Comparison of ENCODE assay signal across 27 cellular contexts in the genomic region with DNA sequence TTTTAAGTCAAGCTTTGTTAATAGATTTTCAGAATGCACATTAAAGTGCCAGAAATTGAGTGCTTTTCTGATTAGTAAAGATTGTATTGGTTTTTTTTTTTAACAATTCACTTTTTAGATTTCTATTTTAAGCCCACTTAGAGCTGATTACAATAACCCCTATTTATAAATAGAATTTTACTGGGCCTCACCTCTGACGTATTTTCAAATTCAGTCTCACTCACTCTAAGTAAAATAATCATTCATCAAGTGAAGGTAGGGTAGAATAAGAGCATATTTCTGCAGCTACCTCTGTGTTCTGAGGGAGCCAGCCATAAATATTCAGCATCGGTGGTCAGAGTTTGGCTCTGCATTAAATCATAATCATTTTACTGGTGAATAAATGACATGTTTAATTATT.
"Had no signal": no experiment of that assay in that cellular context is flagged by ENCODE, and none has a peak within 500 bp of the region (broad histone marks: within the 10 kb centered on the region; RNA-seq: fewer than 3 reads in every experiment).

No MANE protein-coding gene starts in this region.

- H3K4me3 ChIP-seq: hepatocyte, lung, mucosa of descending colon, pancreas, prostate gland, right lobe of liver, skin epidermis, stomach, thoracic aorta, tibial artery, upper lobe of right lung had no signal

- H3K27ac ChIP-seq: hepatocyte, pancreas, prostate gland, right lobe of liver, skin epidermis, stomach, thoracic aorta, tibial artery, upper lobe of right lung had no signal

- H3K9me3 ChIP-seq: mucosa of descending colon, pancreas, prostate gland, right lobe of liver, stomach, thoracic aorta, tibial artery, upper lobe of right lung had no signal

- H2AFZ ChIP-seq: hepatocyte had no signal

- DNase-seq: head of caudate nucleus; islet precursor cell; mesendoderm; mucosa of descending colon; naive thymus-derived CD4-positive, alpha-beta T cell; nucleus accumbens; pancreas; posterior cingulate gyrus; retina; right lobe of liver; stimulated activated CD4-positive, alpha-beta T cell treated with anti-CD3 and anti-CD28 coated beads, Interleukin-12 subunit alpha, Interleukin-12 subunit beta, amount 100 ng/mL, for 4 hours; stimulated activated CD4-positive, alpha-beta T cell treated with anti-CD3 and anti-CD28 coated beads, Interleukin-15, amount 100 ng/mL, for 24 hours; stimulated activated CD4-positive, alpha-beta T cell treated with anti-CD3 and anti-CD28 coated beads, Interleukin-2, amount 100 ng/mL, for 24 hours; stimulated activated CD4-positive, alpha-beta T cell treated with anti-CD3 and anti-CD28 coated beads, Interleukin-4, amount 100 ng/mL, for 1 hour; stimulated activated naive B cell treated with anti-CD40 and anti-IgM and Interleukin-4, amounts not matched to agents 10 μg/mL and 1 μg/mL and 100 μg/mL, for 72 hours; stimulated activated naive CD8-positive, alpha-beta T cell treated with anti-CD3 and anti-CD28 coated beads, Interleukin-15, Interleukin-2, amounts not matched to agents 100 U/mL and 50 U/mL, for 24 hours; stomach; tibial artery; trophoblast cell; upper lobe of right lung had no signal

- H3K27me3 ChIP-seq: hepatocyte, pancreas, right lobe of liver, stomach, tibial artery, upper lobe of right lung had no signal

- H3K4me1 ChIP-seq: pancreas, prostate gland, right lobe of liver, stomach, upper lobe of right lung had no signal

- H3K4me2 ChIP-seq: hepatocyte had no signal

- H3K36me3 ChIP-seq: pancreas, prostate gland, right lobe of liver, stomach, thoracic aorta, tibial artery, upper lobe of right lung had no signal

- ATAC-seq: left lobe of liver; mucosa of descending colon; naive thymus-derived CD4-positive, alpha-beta T cell; natural killer cell treated with Interleukin-12 subunit alpha and Interleukin-12 subunit beta and Interleukin-15 and Interleukin-18, amount 100 ng/mL, for 72 hours; pancreas; right lobe of liver; stimulated activated naive B cell treated with anti-CD40 and anti-IgM and Interleukin-4, amounts not matched to agents 10 μg/mL and 1 μg/mL and 100 μg/mL, for 72 hours; stimulated activated naive CD8-positive, alpha-beta T cell treated with anti-CD3 and anti-CD28 coated beads, Interleukin-15, Interleukin-2, amounts not matched to agents 100 U/mL and 50 U/mL, for 24 hours; upper lobe of right lung had no signal
